9 cellular contexts compared by ENCODE assay signal in genomic region chr13:35470671-35471465, GRCh38. TPM values are rescaled to one million over a fixed set of nuclear protein-coding genes. Genes with fewer than 3 reads are reported as not detected.
DNase-seq lines count a peak whose midpoint lies in the region; ATAC-seq and TF ChIP-seq lines count a peak whose summit lies in the region.
"Had no signal": no experiment of that assay in that cellular context is flagged by ENCODE, and none has a peak within 500 bp of the region (broad histone marks: within the 10 kb centered on the region; RNA-seq: fewer than 3 reads in every experiment).

No MANE protein-coding gene starts in this region.

- H3K9me3 ChIP-seq in BE2C, result no peaks in the 10 kb centered on the region

- peak overlapping the region; percentile 70 for H3K4me3 Mint-ChIP-seq in activated naive CD8-positive, alpha-beta T cell treated with anti-CD3 and anti-CD28 coated beads, Interleukin-2, amount 10 ng/mL, durations not matched to agents 7 days and 5 days

- POLR2A ChIA-PET in activated naive CD8-positive, alpha-beta T cell treated with anti-CD3 and anti-CD28 coated beads, Interleukin-2, amount 10 ng/mL, durations not matched to agents 7 days and 5 days (lab: Charles Lee), result no interaction called here

- H3K4me1 ChIP-seq in BE2C, result peaks cover 10% of the 10 kb centered on the region

- intact Hi-C loops in Right ventricle myocardium superior (cut with DNase I), result no loop called here

- DNase-seq in BE2C (peak; percentile 89), Right ventricle myocardium superior (peak; percentile 77), omental fat pad (ENCODE audit: low spot score) (no peak), T-helper 9 cell (no peak), SHP77 treated with DMSO at 0.1 percent for 48 hours (lab: John Stamatoyannopoulos, UW) (no peak)
- peak; percentile 37 for DNase-seq in activated naive CD8-positive, alpha-beta T cell treated with anti-CD3 and anti-CD28 coated beads, Interleukin-2, amount 10 ng/mL, durations not matched to agents 7 days and 5 days

- no peak for ATAC-seq in activated naive CD8-positive, alpha-beta T cell treated with anti-CD3 and anti-CD28 coated beads, Interleukin-2, amount 10 ng/mL, durations not matched to agents 7 days and 5 days (ENCODE audit: low read depth)
- ATAC-seq in Right ventricle myocardium superior (ENCODE audit: poor library complexity) (peak; percentile 92), omental fat pad (ENCODE audit: low FRiP score) (peak; percentile 64), HG02571 (IDR thresholded peaks at IDR 0.05; ENCODE audit: unreplicated experiment) (no peak), HG02981 (IDR thresholded peaks at IDR 0.05; ENCODE audit: unreplicated experiment) (no peak)

- H3K9me3 Mint-ChIP-seq in activated naive CD8-positive, alpha-beta T cell treated with anti-CD3 and anti-CD28 coated beads, Interleukin-2, amount 10 ng/mL, durations not matched to agents 7 days and 5 days, result peaks cover 2% of the 10 kb centered on the region

- no peaks in the 10 kb centered on the region for H3K27me3 ChIP-seq in BE2C

- H3K4me3 ChIP-seq in BE2C (ENCODE audit: low read depth, low read length), result peak overlapping the region; percentile 97

- H3K27ac Mint-ChIP-seq in activated naive CD8-positive, alpha-beta T cell treated with anti-CD3 and anti-CD28 coated beads, Interleukin-2, amount 10 ng/mL, durations not matched to agents 7 days and 5 days, result no peak overlapping the region

- H3K27me3 Mint-ChIP-seq in activated naive CD8-positive, alpha-beta T cell treated with anti-CD3 and anti-CD28 coated beads, Interleukin-2, amount 10 ng/mL, durations not matched to agents 7 days and 5 days, result peaks cover 71% of the 10 kb centered on the region

- H3K36me3 Mint-ChIP-seq in activated naive CD8-positive, alpha-beta T cell treated with anti-CD3 and anti-CD28 coated beads, Interleukin-2, amount 10 ng/mL, durations not matched to agents 7 days and 5 days, result peaks cover 4% of the 10 kb centered on the region

- TF ChIP-seq CTCF in BE2C (IDR thresholded peaks at IDR 0.05; ENCODE audit: low read depth, low read length) (no peak), omental fat pad (IDR thresholded peaks at IDR 0.05) (no peak)

- peaks cover 50% of the 10 kb centered on the region for H3K36me3 ChIP-seq in BE2C

- peaks cover 30% of the 10 kb centered on the region for H3K4me1 Mint-ChIP-seq in activated naive CD8-positive, alpha-beta T cell treated with anti-CD3 and anti-CD28 coated beads, Interleukin-2, amount 10 ng/mL, durations not matched to agents 7 days and 5 days

RNA-seq across cellular contexts. Expression of gene MAB21L1, which starts 5.6 kb away (rescaled TPM):
- polyA plus RNA-seq in BE2C (2012; ENCODE audit: insufficient read depth, insufficient read length, low read depth), result 138 TPM
- under 1 TPM in 1 of 2 experiments, not detected in 1; 0.09 TPM for total RNA-seq in activated naive CD8-positive, alpha-beta T cell treated with anti-CD3 and anti-CD28 coated beads, Interleukin-2, amount 10 ng/mL, durations not matched to agents 7 days and 5 days
- 0.40 TPM for total RNA-seq in Right ventricle myocardium superior
- 1 to 10 TPM in 1 of 4 donors, under 1 TPM in 2, not detected in 1; 0.31 to 2.0 (median 0.37) TPM for total RNA-seq in omental fat pad
- total RNA-seq: T-helper 1 cell treated with Interleukin-12 subunit alpha and Interleukin-12 subunit beta and Interleukin-4 antibody, amounts not matched to agents 30 ng/mL and 1 ng/mL, for 36 hours had no signal

Comparison
In these comparisons a context has a peak if more than half of its experiments do, and no peak if none do; other contexts are left out.
1. DNase-seq: peak in BE2C (single experiment), activated naive CD8-positive, alpha-beta T cell treated with anti-CD3 and anti-CD28 coated beads, Interleukin-2, amount 10 ng/mL, durations not matched to agents 7 days and 5 days (single experiment) and Right ventricle myocardium superior (single experiment); none in omental fat pad (single experiment), T-helper 9 cell (single experiment) and SHP77 treated with DMSO at 0.1 percent for 48 hours (single experiment).
2. ATAC-seq: peak in Right ventricle myocardium superior (single experiment) and omental fat pad (single experiment); none in activated naive CD8-positive, alpha-beta T cell treated with anti-CD3 and anti-CD28 coated beads, Interleukin-2, amount 10 ng/mL, durations not matched to agents 7 days and 5 days (single experiment), HG02571 (single experiment) and HG02981 (single experiment).